11 cellular contexts compared by ENCODE assay signal in the genomic region with DNA sequence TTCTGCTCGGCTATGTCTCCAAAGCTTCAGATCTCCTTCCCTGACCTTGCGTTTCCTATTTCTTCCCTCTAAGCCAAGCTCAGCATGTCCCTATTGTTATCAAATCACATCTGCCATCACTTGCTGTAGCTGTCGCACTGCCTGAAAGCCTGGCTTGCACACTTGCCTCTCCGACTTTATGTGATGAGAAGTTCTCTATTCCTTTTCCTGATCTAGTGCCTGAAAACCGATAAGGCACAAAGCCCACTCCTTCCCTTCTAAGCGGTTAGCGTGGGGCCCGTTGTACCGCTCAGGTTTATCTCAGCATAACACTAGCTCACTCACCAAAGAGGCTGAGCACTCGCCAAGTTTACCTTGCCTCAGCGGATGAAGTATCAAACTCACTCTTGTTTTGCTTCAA.
DNase-seq lines count a peak whose midpoint lies in the region.
"Had no signal": no experiment of that assay in that cellular context is flagged by ENCODE, and none has a peak within 500 bp of the region (broad histone marks: within the 10 kb centered on the region; RNA-seq: fewer than 3 reads in every experiment).

No MANE protein-coding gene starts in this region.

- DNase-seq in NCI-H1694 treated with DMSO at 0.1 percent for 48 hours (lab: John Stamatoyannopoulos, UW): peak; percentile 38
- DNase-seq in NCI-H1694 (lab: John Stamatoyannopoulos, UW): no peak
- DNase-seq in OCI-M1 (lab: John Stamatoyannopoulos, UW): peak; percentile 73
- no peak for DNase-seq in effector memory CD4-positive, alpha-beta T cell
- peak; percentile 72 for DNase-seq in retina
- DNase-seq in activated CD4-positive, CD25-positive, alpha-beta regulatory T cell treated with anti-CD3 and anti-CD28 coated beads, Interleukin-2, amount 50 U/mL, for 72 hours: no peak
- DNase-seq in Kasumi-1 (lab: John Stamatoyannopoulos, UW): no peak
- DNase-seq in epidermal melanocyte (ENCODE audit: insufficient read length, low spot score): no peak
- DNase-seq: mesenchymal stem cell had no signal

- H3K9me3 ChIP-seq in effector memory CD4-positive, alpha-beta T cell (ENCODE audit: control insufficient read depth, low read length): no peaks in the 10 kb centered on the region
- H3K9me3 ChIP-seq: body of pancreas, SJSA1 had no signal

- no peaks in the 10 kb centered on the region for H3K36me3 ChIP-seq in effector memory CD4-positive, alpha-beta T cell (ENCODE audit: control insufficient read depth, insufficient read depth, low read length)
- H3K36me3 ChIP-seq: SJSA1 had no signal

- no peak overlapping the region for H3K27ac ChIP-seq in effector memory CD4-positive, alpha-beta T cell (ENCODE audit: insufficient read depth, low read length, poor library complexity, severe bottlenecking)
- H3K27ac ChIP-seq: body of pancreas, SJSA1 had no signal

- H3K4me1 ChIP-seq in effector memory CD4-positive, alpha-beta T cell (ENCODE audit: control insufficient read depth, insufficient read depth, low read length, poor library complexity, severe bottlenecking): peaks cover 12% of the 10 kb centered on the region

- H3K27me3 ChIP-seq in effector memory CD4-positive, alpha-beta T cell (replicated peaks; ENCODE audit: control insufficient read depth, insufficient read depth, low read length, poor library complexity, severe bottlenecking): peaks cover 12% of the 10 kb centered on the region

- H3K4me3 ChIP-seq in effector memory CD4-positive, alpha-beta T cell (ENCODE audit: insufficient read depth, low read depth, low read length, poor library complexity, severe bottlenecking): peak overlapping the region; percentile 29
- H3K4me3 ChIP-seq: SJSA1 had no signal

Comparison
In these comparisons a context has a peak if more than half of its experiments do, and no peak if none do; other contexts are left out.
1. DNase-seq: peak in NCI-H1694 treated with DMSO at 0.1 percent for 48 hours (single experiment), OCI-M1 (single experiment) and retina (single experiment); none in NCI-H1694 (single experiment), effector memory CD4-positive, alpha-beta T cell (0 of 3), activated CD4-positive, CD25-positive, alpha-beta regulatory T cell treated with anti-CD3 and anti-CD28 coated beads, Interleukin-2, amount 50 U/mL, for 72 hours (single experiment), Kasumi-1 (0 of 2) and epidermal melanocyte (single experiment).